ENCODE assay signal across 10 cellular contexts in the genomic region with DNA sequence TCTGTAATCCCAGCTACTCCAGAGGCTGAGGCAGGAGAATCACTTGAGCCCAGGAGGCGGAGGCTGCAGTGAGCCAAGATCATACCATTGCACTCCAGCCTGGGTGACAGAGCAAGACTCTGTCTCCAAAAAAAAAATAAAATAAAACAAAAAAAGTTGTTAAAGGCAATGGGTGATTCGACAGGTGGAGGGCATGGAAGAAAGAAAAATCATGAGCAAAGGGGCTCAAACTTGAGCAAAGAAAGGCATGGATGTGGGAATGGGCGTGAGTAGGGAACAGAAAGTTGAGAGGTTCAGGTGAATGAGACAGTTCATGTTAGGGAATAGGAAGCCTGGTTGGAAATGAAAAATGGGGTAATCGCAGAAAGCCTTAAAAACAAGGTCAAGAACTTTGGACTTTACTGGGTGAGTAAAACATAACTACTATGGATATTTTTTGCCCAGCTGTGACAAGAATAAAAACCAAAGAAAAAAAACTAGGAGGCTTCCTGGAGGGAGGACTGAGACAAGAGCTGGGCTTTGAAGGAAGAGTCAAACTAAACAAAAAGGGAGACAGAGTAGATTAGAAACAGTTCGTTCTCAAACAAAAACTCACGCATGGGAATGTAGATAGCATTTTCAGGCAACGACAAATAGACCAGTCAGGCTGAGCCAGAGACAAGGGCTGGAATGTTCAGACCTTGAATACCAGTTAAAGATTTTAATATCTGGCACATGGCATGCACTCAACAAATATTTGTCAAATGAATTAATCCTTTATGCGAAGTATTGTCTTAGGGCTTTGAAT. TPM values are rescaled to one million over a fixed set of nuclear protein-coding genes. Genes with fewer than 3 reads are reported as not detected.
DNase-seq lines count a peak whose midpoint lies in the region; ATAC-seq and TF ChIP-seq lines count a peak whose summit lies in the region.
"Had no signal": no experiment of that assay in that cellular context is flagged by ENCODE, and none has a peak within 500 bp of the region (broad histone marks: within the 10 kb centered on the region; RNA-seq: fewer than 3 reads in every experiment).

No MANE protein-coding gene starts in this region.

- no peak for TF ChIP-seq CTCF in HFFc6 (IDR thresholded peaks at IDR 0.05)
- TF ChIP-seq CTCF in coronary artery (IDR thresholded peaks at IDR 0.05) = no peak

- no peaks in the 10 kb centered on the region for H3K27me3 ChIP-seq in ACC112 (ENCODE audit: insufficient read depth, low read length)

- H3K36me3 ChIP-seq in ACC112 (ENCODE audit: insufficient read depth, low read length) = no peaks in the 10 kb centered on the region
- peaks cover 39% of the 10 kb centered on the region for H3K36me3 ChIP-seq in mesodermal cell (ENCODE audit: control insufficient read depth, insufficient read depth, low read length)

- H3K9me3 ChIP-seq in mesodermal cell (ENCODE audit: control insufficient read depth, low read length) = no peaks in the 10 kb centered on the region

- peaks cover 12% of the 10 kb centered on the region for H3K36me3 Mint-ChIP-seq in HFFc6 (ENCODE audit: low read depth)

- peak overlapping the region; percentile 51 for H2AFZ ChIP-seq in ACC112 (ENCODE audit: low read length, unreplicated experiment)

- H3K4me3 Mint-ChIP-seq in HFFc6 = peak overlapping the region; percentile 55
- H3K4me3 Mint-ChIP-seq: activated naive CD8-positive, alpha-beta T cell treated with anti-CD3 and anti-CD28 coated beads, Interleukin-2, amount 10 ng/mL, durations not matched to agents 7 days and 5 days had no signal

- no peaks in the 10 kb centered on the region for H3K9me3 Mint-ChIP-seq in HFFc6
- H3K9me3 Mint-ChIP-seq: activated naive CD8-positive, alpha-beta T cell treated with anti-CD3 and anti-CD28 coated beads, Interleukin-2, amount 10 ng/mL, durations not matched to agents 7 days and 5 days had no signal

- DNase-seq in HFFc6 (no peak), coronary artery (ENCODE audit: low spot score) (no peak)
- DNase-seq in activated naive CD4-positive, alpha-beta T cell treated with anti-CD3 and anti-CD28 coated beads, Interleukin-2, amount 50 U/mL, for 16 hours = no peak
- DNase-seq in activated T-cell treated with anti-CD3 and anti-CD28 coated beads, Interleukin-2, amount 50 U/mL, for 48 hours = no peak
- DNase-seq: activated naive CD8-positive, alpha-beta T cell treated with anti-CD3 and anti-CD28 coated beads, Interleukin-2, amount 10 ng/mL, durations not matched to agents 7 days and 5 days; nucleus accumbens had no signal

- H3K27ac ChIP-seq in ACC112 (ENCODE audit: low read depth, low read length) (peak overlapping the region; percentile 54), coronary artery (peak overlapping the region in 1 of 2 donors; percentile 39), mesodermal cell (ENCODE audit: low read depth, low read length, severe bottlenecking) (peak overlapping the region; percentile 76)

- H3K27ac Mint-ChIP-seq in HFFc6 = peak overlapping the region; percentile 79
- H3K27ac Mint-ChIP-seq: activated naive CD8-positive, alpha-beta T cell treated with anti-CD3 and anti-CD28 coated beads, Interleukin-2, amount 10 ng/mL, durations not matched to agents 7 days and 5 days had no signal

- H3K79me2 ChIP-seq in ACC112 (ENCODE audit: control insufficient read depth, insufficient read depth, low read length, unreplicated experiment) = peaks cover 3% of the 10 kb centered on the region

- no peak for ATAC-seq in GM18502 (IDR thresholded peaks at IDR 0.05; ENCODE audit: poor library complexity, unreplicated experiment)
- ATAC-seq in HG03108 (IDR thresholded peaks at IDR 0.05; ENCODE audit: unreplicated experiment) = no peak

- peaks cover 14% of the 10 kb centered on the region for H3K4me1 ChIP-seq in ACC112 (ENCODE audit: control insufficient read depth, insufficient read depth, low read length, unreplicated experiment)
- H3K4me1 ChIP-seq in mesodermal cell (ENCODE audit: control insufficient read depth, insufficient read depth, low read length, poor library complexity, severe bottlenecking) = peaks cover 12% of the 10 kb centered on the region

- no peaks in the 10 kb centered on the region for H3K27me3 Mint-ChIP-seq in HFFc6 (ENCODE audit: insufficient read depth)
- H3K27me3 Mint-ChIP-seq: activated naive CD8-positive, alpha-beta T cell treated with anti-CD3 and anti-CD28 coated beads, Interleukin-2, amount 10 ng/mL, durations not matched to agents 7 days and 5 days had no signal

- H3K4me3 ChIP-seq in ACC112 (ENCODE audit: low read depth, low read length) = 0 out of 2 replicates have a peak overlapping the region, but pooled peaks have one; percentile 14
- H3K4me3 ChIP-seq in coronary artery = peak overlapping the region; percentile 3
- H3K4me3 ChIP-seq in mesodermal cell (ENCODE audit: extremely low read depth, insufficient read depth, low read length, poor library complexity, severe bottlenecking) = no peak overlapping the region

- H3K4me1 Mint-ChIP-seq in HFFc6 (ENCODE audit: low read depth) = peaks cover 21% of the 10 kb centered on the region

- 85 to 89% methylated on average over 6 of the region's 8 CpGs for WGBS in mesodermal cell (ENCODE audit: insufficient coverage in 2 of 2), 2 experiments

RNA-seq across cellular contexts. Expression of gene PYM1, which starts 18.8 kb away (rescaled TPM):
- 10 to 100 TPM; 25.0 to 32.3 (median 28.3) TPM for total RNA-seq in HFFc6 (2021; fragmentation: NEBNext Ultra II Directional; extraction: Animal tissue kit (Norgen Biotek cat#: 25700))
- polyA plus RNA-seq in mesodermal cell (2013, experiment 1 of 2) = 63.4 TPM
- 59.8 TPM for polyA plus RNA-seq in mesodermal cell (2013, experiment 2 of 2)

RNA-seq across cellular contexts. Expression of gene DGKA, which starts 22.0 kb away (rescaled TPM):
- 10 to 100 TPM; 67.1 to 87.4 (median 79.6) TPM for total RNA-seq in HFFc6 (2021; fragmentation: NEBNext Ultra II Directional; extraction: Animal tissue kit (Norgen Biotek cat#: 25700))
- 69.6 TPM for polyA plus RNA-seq in mesodermal cell (2013, experiment 1 of 2)
- polyA plus RNA-seq in mesodermal cell (2013, experiment 2 of 2) = 61.0 TPM

RNA-seq across cellular contexts. Expression of gene PMEL, which starts 56.9 kb away (rescaled TPM):
- 1 to 10 TPM in 1 of 6 experiments, under 1 TPM in 5; 0.47 to 1.3 (median 0.59) TPM for total RNA-seq in HFFc6 (2021; fragmentation: NEBNext Ultra II Directional; extraction: Animal tissue kit (Norgen Biotek cat#: 25700))
- polyA plus RNA-seq in mesodermal cell (2013, experiment 1 of 2) = 48.8 TPM
- 27.0 TPM for polyA plus RNA-seq in mesodermal cell (2013, experiment 2 of 2)

RNA-seq across cellular contexts. Expression of gene CDK2, which starts 57.7 kb away (rescaled TPM):
- 10 to 100 TPM; 27.1 to 61.0 (median 53.9) TPM for total RNA-seq in HFFc6 (2021; fragmentation: NEBNext Ultra II Directional; extraction: Animal tissue kit (Norgen Biotek cat#: 25700))
- 51.1 TPM for polyA plus RNA-seq in mesodermal cell (2013, experiment 1 of 2)
- 49.6 TPM for polyA plus RNA-seq in mesodermal cell (2013, experiment 2 of 2)
